ENCODE assay signal across 12 cellular contexts in the genomic region with DNA sequence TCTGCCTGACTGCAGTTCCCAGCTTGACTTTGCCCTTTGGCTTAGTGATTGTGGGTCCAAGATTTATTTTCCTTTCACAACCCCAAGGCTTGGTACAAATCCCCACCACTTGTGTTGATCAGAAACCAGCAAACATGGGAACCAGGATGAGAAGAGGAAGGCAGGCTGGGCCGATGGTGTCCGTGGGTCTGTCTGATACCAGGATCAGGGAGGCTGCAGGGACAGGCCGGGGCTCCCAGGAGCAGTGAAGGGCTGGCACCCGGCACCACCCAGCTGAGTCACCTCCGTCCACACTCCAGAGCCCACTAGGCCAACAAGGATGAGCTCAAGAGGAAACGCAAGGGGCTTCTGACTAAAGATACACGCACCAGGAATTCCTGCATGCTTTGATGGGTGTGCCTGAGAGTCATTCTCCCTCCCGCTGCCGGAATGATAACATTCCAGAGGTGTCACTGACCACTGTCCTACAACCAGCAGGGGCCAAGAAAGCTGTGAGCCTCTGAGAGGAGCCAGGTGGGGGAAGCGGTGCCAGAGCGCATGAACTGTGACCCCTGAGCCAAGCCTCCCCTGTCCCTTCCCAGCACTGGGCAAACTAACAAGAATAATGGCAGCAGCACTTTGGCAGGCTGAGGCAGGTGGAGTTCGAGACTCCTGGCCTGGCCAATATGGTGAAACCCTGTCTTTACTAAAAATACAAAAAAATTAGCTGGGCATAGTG. TPM values are rescaled to one million over a fixed set of nuclear protein-coding genes. Genes with fewer than 3 reads are reported as not detected.
DNase-seq lines count a peak whose midpoint lies in the region; ATAC-seq and TF ChIP-seq lines count a peak whose summit lies in the region.
"Had no signal": no experiment of that assay in that cellular context is flagged by ENCODE, and none has a peak within 500 bp of the region (broad histone marks: within the 10 kb centered on the region; RNA-seq: fewer than 3 reads in every experiment).

No MANE protein-coding gene starts in this region.

- ATAC-seq in left lobe of liver: peak; percentile 93
- ATAC-seq: activated T-cell treated with anti-CD3 and anti-CD28 coated beads, Interleukin-2, amount 50 U/mL, for 72 hours; pancreas had no signal

- H3K27me3 ChIP-seq in HUES48 (ENCODE audit: control insufficient read depth, insufficient read depth, low read length) (no peaks in the 10 kb centered on the region), mammary epithelial cell (ENCODE audit: insufficient read depth, low read length) (no peaks in the 10 kb centered on the region), stomach (no peaks in the 10 kb centered on the region)
- H3K27me3 ChIP-seq: BLaER1, pancreas had no signal

- BruUV-seq in mammary epithelial cell (replicated peaks; lab: Mats Ljungman, UMichigan): no TSS peak

- TF ChIP-seq EP300 in stomach (IDR thresholded peaks at IDR 0.05): no peak

- dilution Hi-C loops in mammary epithelial cell (cut with HindIII; ENCODE audit: low sequenced_read_pairs): no loop called here

- in situ Hi-C loops in ACHN (cut with HindIII; ENCODE audit: low pct_ligation_motif_present, low pct_unique_long_range_greater_than_20kb, low sequenced_read_pairs): no loop called here
- in situ Hi-C loops in mammary epithelial cell (cut with MboI; ENCODE audit: low sequenced_read_pairs in 2 of 2): loop anchor here (5.0 to 25.0 kb wide), 2 partner anchors 188 to 343 kb away; a partner anchor contains a TSS

- peak overlapping the region; percentile 65 for H3K27ac ChIP-seq in HUES48 (ENCODE audit: low read depth, low read length)
- H3K27ac ChIP-seq in mammary epithelial cell (ENCODE audit: insufficient read depth, low read depth, low read length): peak overlapping the region; percentile 7
- no peak overlapping the region for H3K27ac ChIP-seq in stomach
- H3K27ac ChIP-seq: BLaER1, pancreas had no signal

- WGBS in mammary epithelial cell (ENCODE audit: low coverage, missing lambda C conversion rate): 76% methylated on average over 6 of the region's 12 CpGs
- WGBS in stomach, 5 donors: 75 to 85% (median 82%) methylated on average over 12 of the region's 12 CpGs

- H3K9ac ChIP-seq in HUES48 (ENCODE audit: low read depth, low read length) (no peak overlapping the region), mammary epithelial cell (ENCODE audit: insufficient read depth, low read length) (no peak overlapping the region)
- H3K9ac ChIP-seq: BLaER1 had no signal

- peaks cover 3% of the 10 kb centered on the region for H3K4me1 ChIP-seq in HUES48 (ENCODE audit: control insufficient read depth, insufficient read depth, low read length)
- peaks cover 8% of the 10 kb centered on the region for H3K4me1 ChIP-seq in mammary epithelial cell (ENCODE audit: insufficient read depth, low read length)
- H3K4me1 ChIP-seq in stomach: no peaks in the 10 kb centered on the region
- H3K4me1 ChIP-seq: pancreas had no signal

- H3K9me3 ChIP-seq in HUES48 (ENCODE audit: control insufficient read depth, insufficient read depth, low read length): no peaks in the 10 kb centered on the region
- no peaks in the 10 kb centered on the region for H3K9me3 ChIP-seq in mammary epithelial cell (replicated peaks; ENCODE audit: insufficient read depth, low read length)
- H3K9me3 ChIP-seq in stomach: no peaks in the 10 kb centered on the region
- H3K9me3 ChIP-seq: BLaER1, pancreas had no signal

- H4K20me1 ChIP-seq in mammary epithelial cell (ENCODE audit: insufficient read depth, low read length): no peaks in the 10 kb centered on the region
- H4K20me1 ChIP-seq: BLaER1 had no signal

- TF ChIP-seq CTCF in mammary epithelial cell (conservative IDR thresholded peaks at IDR 0.05 in 1 of 2, IDR thresholded peaks at IDR 0.05 in 1 of 2; ENCODE audit: extremely low read depth in 1 of 2, insufficient read depth in 1 of 2, low read depth in 1 of 2, low read length in 2 of 2) (no peak), stomach (IDR thresholded peaks at IDR 0.05) (no peak)

- intact Hi-C loops in mammary epithelial cell (cut with micrococcal nuclease) (no loop called here), stomach (cut with DNase I; ENCODE audit: low total_unique reads) (no loop called here)

- H2AFZ ChIP-seq in mammary epithelial cell (ENCODE audit: low read depth, low read length): peak overlapping the region; percentile 79

- peak overlapping the region; percentile 7 for H3K4me2 ChIP-seq in mammary epithelial cell (ENCODE audit: insufficient read depth, low read depth, low read length)
- H3K4me2 ChIP-seq: BLaER1 had no signal

- no peaks in the 10 kb centered on the region for H3K36me3 ChIP-seq in HUES48 (ENCODE audit: control insufficient read depth, insufficient read depth, low read length)
- H3K36me3 ChIP-seq in mammary epithelial cell (ENCODE audit: insufficient read depth, low read length): no peaks in the 10 kb centered on the region
- no peaks in the 10 kb centered on the region for H3K36me3 ChIP-seq in stomach
- H3K36me3 ChIP-seq: BLaER1, pancreas had no signal

- DNase-seq in ACHN: peak; percentile 96
- peak; percentile 40 for DNase-seq in mammary epithelial cell
- DNase-seq in left lobe of liver (ENCODE audit: low spot score): peak; percentile 89
- no peak for DNase-seq in stomach
- no peak for DNase-seq in NCI-H2171 treated with DMSO at 0.1 percent for 48 hours (lab: John Stamatoyannopoulos, UW)
- no peak for DNase-seq in cerebellar cortex (ENCODE audit: low spot score)
- no peak for DNase-seq in activated CD8-positive, alpha-beta memory T cell treated with anti-CD3 and anti-CD28 coated beads, Interleukin-2, amount 50 U/mL, for 48 hours
- DNase-seq: activated T-cell treated with anti-CD3 and anti-CD28 coated beads, Interleukin-2, amount 50 U/mL, for 72 hours; pancreas; T-helper 9 cell had no signal

- no peaks in the 10 kb centered on the region for H3K79me2 ChIP-seq in mammary epithelial cell (ENCODE audit: insufficient read depth, low read length)

- CTCF ChIA-PET in mammary epithelial cell (lab: Charles Lee; ENCODE audit: low non-redundant PET): no interaction called here

- H3K4me3 ChIP-seq in HUES48 (ENCODE audit: low read depth, low read length) (no peak overlapping the region), mammary epithelial cell (replicated peaks in 1 of 3; ENCODE audit: insufficient read depth in 1 of 3, low read depth in 2 of 3, low read length in 3 of 3) (no peak overlapping the region), stomach (no peak overlapping the region)
- H3K4me3 ChIP-seq: BLaER1, pancreas had no signal

- TF ChIP-seq POLR2A in stomach (IDR thresholded peaks at IDR 0.05): no peak

RNA-seq across cellular contexts. Expression of a gene that starts 29.2 kb away (rescaled TPM):
- total RNA-seq in mammary epithelial cell (10 to 100 TPM; 56.3 to 65.7 TPM), left lobe of liver (38.3 TPM), stomach (10 to 100 TPM in 2 of 5 donors, 1 to 10 TPM in 2, not detected in 1; 1.3 to 16.2 (median 9.5) TPM)
- polyA plus RNA-seq in mammary epithelial cell (20.4 TPM), stomach (10 to 100 TPM in 1 of 3 donors, 1 to 10 TPM in 2; 5.2 to 13.4 (median 5.7) TPM)
- 18.0 TPM for polyA minus RNA-seq in mammary epithelial cell

RNA-seq across cellular contexts. Expression of a gene that starts 51.7 kb away (rescaled TPM):
- total RNA-seq in mammary epithelial cell (10 to 100 TPM in 1 of 2 donors, 1 to 10 TPM in 1; 6.9 to 30.8 TPM), left lobe of liver (137 TPM), stomach (10 to 100 TPM in 4 of 5 donors, under 1 TPM in 1; 0.58 to 70.6 (median 15.6) TPM)
- polyA plus RNA-seq in mammary epithelial cell (9.6 TPM), stomach (10 to 100 TPM; 29.5 to 34.8 (median 31.9) TPM)
- polyA minus RNA-seq in mammary epithelial cell: not detected

Comparison
In these comparisons a context has a peak if more than half of its experiments do, and no peak if none do; other contexts are left out.
1. DNase-seq: peak in ACHN (single experiment), mammary epithelial cell (single experiment) and left lobe of liver (single experiment); none in stomach (single experiment), NCI-H2171 treated with DMSO at 0.1 percent for 48 hours (single experiment), cerebellar cortex (single experiment) and activated CD8-positive, alpha-beta memory T cell treated with anti-CD3 and anti-CD28 coated beads, Interleukin-2, amount 50 U/mL, for 48 hours (single experiment).
2. H3K27ac ChIP-seq: peak in HUES48 (single experiment) and mammary epithelial cell (single experiment); none in stomach (0 of 5).